ENCODE assay signal across 2 cellular contexts in the genomic region with DNA sequence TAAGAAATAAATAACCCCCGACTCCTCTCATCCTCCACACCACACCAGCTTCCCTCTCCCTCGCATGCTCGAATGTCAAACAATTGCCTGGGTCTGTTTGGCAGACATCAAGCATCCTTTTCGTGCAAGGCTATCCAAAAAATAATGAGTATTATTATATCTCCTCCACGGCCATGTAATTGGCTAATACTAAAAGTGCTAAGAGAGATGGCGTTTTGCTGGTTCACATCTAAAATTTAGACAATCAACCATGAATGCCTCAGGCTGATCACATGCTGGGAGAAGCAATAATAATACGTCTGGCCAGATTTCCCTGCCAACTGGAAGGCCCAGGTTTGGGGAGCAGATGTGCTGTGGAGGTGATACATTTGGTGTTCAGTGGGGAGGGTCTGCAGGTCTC.
TF ChIP-seq lines count a peak whose summit lies in the region.

No MANE protein-coding gene starts in this region.

TF ChIP-seq in IMR-90, 13 proteins besides CTCF, POLR2A, EP300 and RAD21:
- TF ChIP-seq, protein P1, sequence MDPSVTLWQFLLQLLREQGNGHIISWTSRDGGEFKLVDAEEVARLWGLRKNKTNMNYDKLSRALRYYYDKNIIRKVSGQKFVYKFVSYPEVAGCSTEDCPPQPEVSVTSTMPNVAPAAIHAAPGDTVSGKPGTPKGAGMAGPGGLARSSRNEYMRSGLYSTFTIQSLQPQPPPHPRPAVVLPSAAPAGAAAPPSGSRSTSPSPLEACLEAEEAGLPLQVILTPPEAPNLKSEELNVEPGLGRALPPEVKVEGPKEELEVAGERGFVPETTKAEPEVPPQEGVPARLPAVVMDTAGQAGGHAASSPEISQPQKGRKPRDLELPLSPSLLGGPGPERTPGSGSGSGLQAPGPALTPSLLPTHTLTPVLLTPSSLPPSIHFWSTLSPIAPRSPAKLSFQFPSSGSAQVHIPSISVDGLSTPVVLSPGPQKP (IDR thresholded peaks at IDR 0.05; ENCODE audit: borderline replicate concordance, low read depth, low read length), result no peak
- no peak for TF ChIP-seq SMC3 (IDR thresholded peaks at IDR 0.05; ENCODE audit: low read depth, low read length)
- TF ChIP-seq CEBPB (IDR thresholded peaks at IDR 0.05; ENCODE audit: low read depth, low read length), result no peak
- no peak for TF ChIP-seq RFX5 (IDR thresholded peaks at IDR 0.05; ENCODE audit: low read depth, low read length)
- TF ChIP-seq NFE2L2 (IDR thresholded peaks at IDR 0.05; ENCODE audit: low read depth, low read length), result no peak
- no peak for TF ChIP-seq MAZ (IDR thresholded peaks at IDR 0.05; ENCODE audit: borderline replicate concordance, low read depth, low read length)
- no peak for TF ChIP-seq FOS (IDR thresholded peaks at IDR 0.05; ENCODE audit: low read depth, low read length)
- TF ChIP-seq BHLHE40 (IDR thresholded peaks at IDR 0.05; ENCODE audit: low read depth, low read length), result no peak
- TF ChIP-seq, protein P2, sequence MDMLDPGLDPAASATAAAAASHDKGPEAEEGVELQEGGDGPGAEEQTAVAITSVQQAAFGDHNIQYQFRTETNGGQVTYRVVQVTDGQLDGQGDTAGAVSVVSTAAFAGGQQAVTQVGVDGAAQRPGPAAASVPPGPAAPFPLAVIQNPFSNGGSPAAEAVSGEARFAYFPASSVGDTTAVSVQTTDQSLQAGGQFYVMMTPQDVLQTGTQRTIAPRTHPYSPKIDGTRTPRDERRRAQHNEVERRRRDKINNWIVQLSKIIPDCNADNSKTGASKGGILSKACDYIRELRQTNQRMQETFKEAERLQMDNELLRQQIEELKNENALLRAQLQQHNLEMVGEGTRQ (IDR thresholded peaks at IDR 0.05; ENCODE audit: low read depth, low read length), result no peak
- TF ChIP-seq RCOR1 (IDR thresholded peaks at IDR 0.05; ENCODE audit: insufficient replicate concordance, low read length), result no peak
- TF ChIP-seq CHD1 (IDR thresholded peaks at IDR 0.05; ENCODE audit: low read depth, low read length), result no peak
- no peak for TF ChIP-seq MAFK (IDR thresholded peaks at IDR 0.05; ENCODE audit: low read depth, low read length)
- TF ChIP-seq MXI1 (IDR thresholded peaks at IDR 0.05; ENCODE audit: borderline replicate concordance, low read depth, low read length), result no peak

TF ChIP-seq in HepG2, 621 proteins besides CTCF, POLR2A, EP300 and RAD21:
- TF ChIP-seq GTF2F1 (IDR thresholded peaks at IDR 0.05; ENCODE audit: low read length), result no peak
- TF ChIP-seq PCBP1 (IDR thresholded peaks at IDR 0.05; ENCODE audit: borderline replicate concordance, low read depth, low read length), result no peak
- TF ChIP-seq ZNF24 (IDR thresholded peaks at IDR 0.05), result no peak
- no peak for TF ChIP-seq SAP130 (CRISPR knock-in tag; IDR thresholded peaks at IDR 0.05; ENCODE audit: low read depth)
- TF ChIP-seq CENPT (CRISPR knock-in tag; IDR thresholded peaks at IDR 0.05; ENCODE audit: low read depth), result no peak
- no peak for TF ChIP-seq KLF13 (CRISPR knock-in tag; IDR thresholded peaks at IDR 0.05)
- no peak for TF ChIP-seq ZNF749 (CRISPR knock-in tag; IDR thresholded peaks at IDR 0.05; ENCODE audit: borderline replicate concordance)
- TF ChIP-seq ZNF232 (CRISPR knock-in tag; IDR thresholded peaks at IDR 0.05; ENCODE audit: borderline replicate concordance), result no peak
